ENCODE assay signal across 5 cellular contexts in genomic region chr18:59737335-59737734, GRCh38. TPM values are rescaled to one million over a fixed set of nuclear protein-coding genes. Genes with fewer than 3 reads are reported as not detected.
"Had no signal": no experiment of that assay in that cellular context is flagged by ENCODE, and none has a peak within 500 bp of the region (broad histone marks: within the 10 kb centered on the region; RNA-seq: fewer than 3 reads in every experiment).

No MANE protein-coding gene starts in this region.

RNA-seq across cellular contexts. Expression of gene CCBE1, which starts 40.1 kb away (rescaled TPM):
- total RNA-seq: activated CD4-positive, alpha-beta memory T cell treated with anti-CD3 and anti-CD28 coated beads, Interleukin-2, amount 10 ng/mL, durations not matched to agents 7 days and 5 days; activated CD4-positive, alpha-beta T cell treated with anti-CD3 and anti-CD28 coated beads, Interleukin-2, amount 10 ng/mL, durations not matched to agents 7 days and 5 days; activated CD8-positive, alpha-beta T cell treated with anti-CD3 and anti-CD28 coated beads, Interleukin-2, amount 10 ng/mL, durations not matched to agents 7 days and 5 days; activated naive CD8-positive, alpha-beta T cell treated with anti-CD3 and anti-CD28 coated beads, Interleukin-2, amount 10 ng/mL, durations not matched to agents 7 days and 5 days; activated T-helper 2 cell treated with anti-CD3 and anti-CD28 coated beads, Interferon-gamma antibody, Interleukin-2, Interleukin-4, amounts not matched to agents 10 μg/mL and 5 μg/mL and 100 μg/mL, durations not matched to agents 14 hours and 24 hours and 36 hours had no signal
